In genomic region chr7:47470567-47471357, GRCh38 we compare ENCODE assay signal across 12 cellular contexts.
A peak's percentile ranks its signal among the peaks of the same experiment; 100 is the strongest.
DNase-seq lines count a peak whose midpoint lies in the region; ATAC-seq and TF ChIP-seq lines count a peak whose summit lies in the region.
"Had no signal": no experiment of that assay in that cellular context is flagged by ENCODE, and none has a peak within 500 bp of the region (broad histone marks: within the 10 kb centered on the region; RNA-seq: fewer than 3 reads in every experiment).

No MANE protein-coding gene starts in this region.

- peak overlapping the region; percentile 41 for H4K91ac ChIP-seq in mesenchymal stem cell (ENCODE audit: low read length)

- H3K27me3 ChIP-seq in mammary epithelial cell (ENCODE audit: insufficient read depth, low read length) (no peaks in the 10 kb centered on the region), WERI-Rb-1 (ENCODE audit: insufficient read depth, low read depth, severe bottlenecking) (no peaks in the 10 kb centered on the region), mesenchymal stem cell (ENCODE audit: control insufficient read depth in 1 of 2, insufficient read depth in 1 of 2, low read length in 2 of 2) (peaks cover 0 to 3% of the 10 kb centered on the region in 2 experiments)

- H3K4me3 ChIP-seq in mammary epithelial cell (replicated peaks in 1 of 3; ENCODE audit: insufficient read depth in 1 of 3, low read depth in 2 of 3, low read length in 3 of 3) (no peak overlapping the region), WERI-Rb-1 (ENCODE audit: low read depth, low read length) (no peak overlapping the region), mesenchymal stem cell (ENCODE audit: insufficient read depth in 1 of 2, low read depth in 1 of 2, low read length in 2 of 2) (no peak overlapping the region)

- H3K27me3 Mint-ChIP-seq in MCF 10A (ENCODE audit: insufficient read depth, unreplicated experiment), result no peaks in the 10 kb centered on the region
- H3K27me3 Mint-ChIP-seq: activated T-helper 17 cell treated with anti-CD3 and anti-CD28 coated beads, Interleukin-2, amount 50 U/mL, for 72 hours had no signal

- CTCF ChIA-PET in MCF 10A (lab: Yijun Ruan, JAX), result interaction anchor here (0.6 to 0.7 kb wide), 4 partner anchors 13 to 366 kb away, joined by 3 read pairs; no protein-coding TSS in a partner anchor
- CTCF ChIA-PET in mammary epithelial cell (lab: Charles Lee; ENCODE audit: low non-redundant PET), result no interaction called here

- in situ Hi-C loops in mammary epithelial cell (cut with MboI; ENCODE audit: low sequenced_read_pairs in 2 of 2), result no loop called here

- H2BK120ac ChIP-seq in mesenchymal stem cell (ENCODE audit: low read depth, low read length), result no peak overlapping the region

- H3K79me1 ChIP-seq in mesenchymal stem cell (replicated peaks; ENCODE audit: low read length, poor library complexity, severe bottlenecking), result peaks cover 22% of the 10 kb centered on the region

- H3K23ac ChIP-seq in mesenchymal stem cell (ENCODE audit: low read length in 2 of 2), result no peak overlapping the region

- no peak overlapping the region for H3K27ac ChIP-seq in mammary epithelial cell (ENCODE audit: insufficient read depth, low read depth, low read length)
- no peak overlapping the region for H3K27ac ChIP-seq in WERI-Rb-1
- peak overlapping the region; percentile 86 for H3K27ac ChIP-seq in mesenchymal stem cell (ENCODE audit: low read length, poor library complexity, severe bottlenecking)

- peaks cover 14% of the 10 kb centered on the region for H3K36me3 Mint-ChIP-seq in MCF 10A (ENCODE audit: insufficient read depth, unreplicated experiment)

- no peak overlapping the region for H2BK5ac ChIP-seq in mesenchymal stem cell (ENCODE audit: low read depth, low read length, poor library complexity, severe bottlenecking)

- H3K36me3 ChIP-seq in mammary epithelial cell (ENCODE audit: insufficient read depth, low read length), result no peaks in the 10 kb centered on the region
- H3K36me3 ChIP-seq in WERI-Rb-1, result no peaks in the 10 kb centered on the region
- H3K36me3 ChIP-seq in mesenchymal stem cell (ENCODE audit: control insufficient read depth in 1 of 2, insufficient read depth in 2 of 2, low read depth in 1 of 2, low read length in 2 of 2), result peaks cover 0 to 19% of the 10 kb centered on the region in 2 experiments

- peak overlapping the region; percentile 40 for H3K27ac Mint-ChIP-seq in MCF 10A (ENCODE audit: low read depth, unreplicated experiment)
- H3K27ac Mint-ChIP-seq: activated T-helper 17 cell treated with anti-CD3 and anti-CD28 coated beads, Interleukin-2, amount 50 U/mL, for 72 hours; T-helper 2 cell treated with Interferon-gamma antibody and Interleukin-4, amounts not matched to agents 5 μg/mL and 100 μg/mL, for 36 hours had no signal

- H3K9me3 ChIP-seq in mammary epithelial cell (replicated peaks; ENCODE audit: insufficient read depth, low read length) (no peaks in the 10 kb centered on the region), WERI-Rb-1 (ENCODE audit: severe bottlenecking) (no peaks in the 10 kb centered on the region), mesenchymal stem cell (ENCODE audit: control insufficient read depth, low read length) (no peaks in the 10 kb centered on the region)

- H3K4me3 Mint-ChIP-seq in MCF 10A (ENCODE audit: unreplicated experiment), result no peak overlapping the region
- H3K4me3 Mint-ChIP-seq: activated T-helper 17 cell treated with anti-CD3 and anti-CD28 coated beads, Interleukin-2, amount 50 U/mL, for 72 hours; T-helper 2 cell treated with Interferon-gamma antibody and Interleukin-4, amounts not matched to agents 5 μg/mL and 100 μg/mL, for 36 hours had no signal

- H2AFZ ChIP-seq in mammary epithelial cell (ENCODE audit: low read depth, low read length) (no peak overlapping the region), mesenchymal stem cell (ENCODE audit: low read depth, low read length) (no peak overlapping the region)

- peak overlapping the region; percentile 67 for H2AK5ac ChIP-seq in mesenchymal stem cell (ENCODE audit: low read length, severe bottlenecking)

- H3K14ac ChIP-seq in mesenchymal stem cell (ENCODE audit: low read length in 2 of 2), result no peak overlapping the region

- H3K4me1 Mint-ChIP-seq in MCF 10A (ENCODE audit: insufficient read depth, unreplicated experiment), result peaks cover 5% of the 10 kb centered on the region
- H3K4me1 Mint-ChIP-seq: activated T-helper 17 cell treated with anti-CD3 and anti-CD28 coated beads, Interleukin-2, amount 50 U/mL, for 72 hours had no signal

- H3K4me1 ChIP-seq in mammary epithelial cell (ENCODE audit: insufficient read depth, low read length), result peaks cover 16% of the 10 kb centered on the region
- H3K4me1 ChIP-seq in mesenchymal stem cell (ENCODE audit: control insufficient read depth, insufficient read depth, low read depth, low read length), result peaks cover 36% of the 10 kb centered on the region

- BruUV-seq in MCF 10A (replicated peaks; lab: Mats Ljungman, UMichigan) (no TSS peak), mammary epithelial cell (replicated peaks; lab: Mats Ljungman, UMichigan) (no TSS peak)

- H3K9me3 Mint-ChIP-seq in MCF 10A (ENCODE audit: unreplicated experiment), result no peaks in the 10 kb centered on the region
- H3K9me3 Mint-ChIP-seq: activated T-helper 17 cell treated with anti-CD3 and anti-CD28 coated beads, Interleukin-2, amount 50 U/mL, for 72 hours; T-helper 2 cell treated with Interferon-gamma antibody and Interleukin-4, amounts not matched to agents 5 μg/mL and 100 μg/mL, for 36 hours had no signal

- peaks cover 3% of the 10 kb centered on the region for H3K79me2 ChIP-seq in mammary epithelial cell (ENCODE audit: insufficient read depth, low read length)

- H4K20me1 ChIP-seq in mammary epithelial cell (ENCODE audit: insufficient read depth, low read length), result no peaks in the 10 kb centered on the region

- TF ChIP-seq CTCF in MCF 10A (IDR thresholded peaks at IDR 0.05; ENCODE audit: unreplicated experiment) (no peak), mammary epithelial cell (conservative IDR thresholded peaks at IDR 0.05 in 1 of 2, IDR thresholded peaks at IDR 0.05 in 1 of 2; ENCODE audit: extremely low read depth in 1 of 2, insufficient read depth in 1 of 2, low read depth in 1 of 2, low read length in 2 of 2) (no peak), WERI-Rb-1 (IDR thresholded peaks at IDR 0.05; ENCODE audit: low read depth, low read length) (no peak)

- peak overlapping the region; percentile 10 for H4K8ac ChIP-seq in mesenchymal stem cell (ENCODE audit: low read length)

- DNase-seq in MCF 10A (ENCODE audit: unreplicated experiment) (no peak), mammary epithelial cell (no peak), WERI-Rb-1 (peak; percentile 21), mesenchymal stem cell (no peak), activated gamma-delta T cell treated with Interleukin-2 at 50 U/mL for 16 hours (no peak)
- no peak for DNase-seq in activated CD8-positive, alpha-beta memory T cell treated with anti-CD3 and anti-CD28 coated beads for 24 hours
- no peak for DNase-seq in activated CD8-positive, alpha-beta memory T cell treated with anti-CD3 and anti-CD28 coated beads, Interleukin-2, amount 50 U/mL, for 48 hours
- DNase-seq: 8988T, NCI-H1436 treated with DMSO at 0.1 percent for 48 hours had no signal

- no peak for ATAC-seq in GM21528 (IDR thresholded peaks at IDR 0.05; ENCODE audit: low FRiP score, unreplicated experiment)
- ATAC-seq: activated T-helper 17 cell treated with anti-CD3 and anti-CD28 coated beads, Interleukin-2, amount 50 U/mL, for 72 hours had no signal

- dilution Hi-C loops in mammary epithelial cell (cut with HindIII; ENCODE audit: low sequenced_read_pairs), result no loop called here

- 54% methylated on average over 11 of the region's 13 CpGs for WGBS in mammary epithelial cell (ENCODE audit: low coverage, missing lambda C conversion rate)
- WGBS in mesenchymal stem cell, result 80% methylated on average over 13 of the region's 13 CpGs

- H3K18ac ChIP-seq in mesenchymal stem cell (ENCODE audit: low read depth in 1 of 2, low read length in 2 of 2), result no peak overlapping the region

- H3K4me2 ChIP-seq in mammary epithelial cell (ENCODE audit: insufficient read depth, low read depth, low read length) (no peak overlapping the region), mesenchymal stem cell (ENCODE audit: low read length, poor library complexity, severe bottlenecking) (peak overlapping the region; percentile 11)

- H2BK12ac ChIP-seq in mesenchymal stem cell (ENCODE audit: low read length in 2 of 2), result no peak overlapping the region

- POLR2A ChIA-PET in MCF 10A (lab: Yijun Ruan, JAX), result interaction anchor here (0.7 to 1.0 kb wide), 2 partner anchors 18 to 94 kb away, joined by 3 read pairs; no protein-coding TSS in a partner anchor

- intact Hi-C loops in MCF 10A (cut with micrococcal nuclease) (no loop called here), mammary epithelial cell (cut with micrococcal nuclease) (loop anchor here (10.0 kb wide), 1 partner anchor 114 kb away; the partner anchor contains the start of gene TNS3)

- H3K4ac ChIP-seq in mesenchymal stem cell (ENCODE audit: low read depth in 1 of 2, low read length in 2 of 2), result no peak overlapping the region

- H3K9ac ChIP-seq in mammary epithelial cell (ENCODE audit: insufficient read depth, low read length) (no peak overlapping the region), mesenchymal stem cell (ENCODE audit: low read length) (no peak overlapping the region)

- no peak overlapping the region for H2BK15ac ChIP-seq in mesenchymal stem cell (ENCODE audit: low read depth, poor library complexity, severe bottlenecking)
